ENCODE assay signal across 14 cellular contexts in the genomic region with DNA sequence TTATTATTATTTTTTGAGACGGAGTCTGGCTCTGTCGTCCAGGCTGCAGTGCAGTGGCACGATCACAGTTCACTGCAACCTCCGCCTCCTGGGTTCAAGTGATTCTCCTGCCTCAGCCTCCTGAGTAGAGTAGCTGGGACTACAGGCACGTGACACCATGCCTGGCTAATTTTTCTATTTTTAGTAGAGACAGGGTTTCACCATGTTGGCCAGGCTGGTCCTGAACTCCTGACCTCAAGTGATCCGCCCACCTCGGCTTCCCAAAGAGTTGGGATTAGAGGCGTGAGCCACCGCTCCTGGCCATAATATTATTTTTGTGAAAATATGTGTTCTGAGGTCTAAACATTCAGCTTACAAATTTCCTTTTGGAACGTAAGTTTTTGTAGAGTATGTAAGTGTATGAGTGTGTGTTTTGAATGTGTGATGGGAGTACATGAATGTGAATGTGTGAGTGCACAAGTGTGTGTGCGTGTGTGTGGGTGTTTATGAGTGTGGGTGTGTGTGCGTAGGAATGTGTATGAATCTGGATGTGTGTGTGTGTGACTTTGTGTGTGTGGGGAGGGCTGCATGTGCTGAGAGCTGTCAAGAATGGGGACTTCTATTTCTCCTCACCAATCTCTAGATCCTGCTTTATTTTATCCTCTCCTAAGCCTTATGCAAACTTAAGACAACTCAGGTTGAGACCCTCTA.
"Had no signal": no experiment of that assay in that cellular context is flagged by ENCODE, and none has a peak within 500 bp of the region (broad histone marks: within the 10 kb centered on the region; RNA-seq: fewer than 3 reads in every experiment).

No MANE protein-coding gene starts in this region.

- H3K4me1 ChIP-seq: parathyroid adenoma had no signal

- DNase-seq: activated CD4-positive, alpha-beta T cell treated with anti-CD3 and anti-CD28 coated beads for 48 hours; activated T-cell treated with anti-CD3 and anti-CD28 coated beads, Interleukin-2, amount 50 U/mL, for 24 hours; left lung; mesendoderm; retina; T-helper 1 cell; WERI-Rb-1 had no signal

- H3K9me3 Mint-ChIP-seq: activated T-cell treated with anti-CD3 and anti-CD28 coated beads, Interleukin-2, amount 50 U/mL, for 24 hours had no signal

- H3K27me3 Mint-ChIP-seq: activated T-cell treated with anti-CD3 and anti-CD28 coated beads, Interleukin-2, amount 50 U/mL, for 24 hours had no signal

- H3K27ac Mint-ChIP-seq: activated T-cell treated with anti-CD3 and anti-CD28 coated beads, Interleukin-2, amount 50 U/mL, for 24 hours had no signal

- FAIRE-seq: astrocyte, colon, frontal cortex, keratinocyte, urothelium cell line had no signal

- H3K4me3 Mint-ChIP-seq: activated T-cell treated with anti-CD3 and anti-CD28 coated beads, Interleukin-2, amount 50 U/mL, for 24 hours had no signal

- H3K36me3 ChIP-seq: left lung, WERI-Rb-1 had no signal

- H3K27ac ChIP-seq: parathyroid adenoma, WERI-Rb-1 had no signal

- ATAC-seq: left lung had no signal

- H3K4me3 ChIP-seq: left lung, skin epidermis had no signal

- H3K9me3 ChIP-seq: left lung had no signal

- H3K27me3 ChIP-seq: left lung had no signal
